ENCODE assay signal across 14 cellular contexts in the genomic region with DNA sequence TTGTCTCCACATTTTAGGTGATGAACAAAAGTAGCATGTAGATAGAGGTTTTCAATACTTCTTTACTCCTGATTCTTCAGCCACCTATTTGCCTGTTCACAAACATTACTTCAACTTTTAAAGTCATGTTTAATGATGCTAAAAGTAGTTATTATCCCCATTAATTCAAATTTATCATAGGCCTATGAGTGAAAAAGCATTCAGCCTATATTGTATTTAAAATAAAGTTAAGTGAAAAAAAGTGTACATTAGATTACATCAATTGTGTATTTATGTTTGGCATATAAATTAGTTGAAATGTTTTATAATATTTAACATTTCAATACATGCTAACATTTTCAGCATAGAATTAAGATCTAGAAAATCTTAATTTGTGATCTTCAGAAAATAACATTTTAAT. TPM values are rescaled to one million over a fixed set of nuclear protein-coding genes. Genes with fewer than 3 reads are reported as not detected.
DNase-seq lines count a peak whose midpoint lies in the region; ATAC-seq and TF ChIP-seq lines count a peak whose summit lies in the region.
"Had no signal": no experiment of that assay in that cellular context is flagged by ENCODE, and none has a peak within 500 bp of the region (broad histone marks: within the 10 kb centered on the region; RNA-seq: fewer than 3 reads in every experiment).

No MANE protein-coding gene starts in this region.

- H3K27ac ChIP-seq in DND-41 (ENCODE audit: low read length): peak overlapping the region; percentile 96; the same call in 1 of the 2 replicates
- H3K27ac ChIP-seq in SK-N-MC: peak overlapping the region; percentile 73; the same call in 1 of the 2 replicates
- peak overlapping the region; percentile 86 for H3K27ac ChIP-seq in muscle layer of duodenum (ENCODE audit: low read length)

- H3K36me3 ChIP-seq in BE2C: no peaks in the 10 kb centered on the region
- H3K36me3 ChIP-seq in DND-41 (ENCODE audit: insufficient read depth, low read length): no peaks in the 10 kb centered on the region; the same call in 1 of the 2 replicates
- no peaks in the 10 kb centered on the region for H3K36me3 ChIP-seq in SK-N-MC (ENCODE audit: insufficient read depth, low read length)
- no peaks in the 10 kb centered on the region for H3K36me3 ChIP-seq in muscle layer of duodenum (ENCODE audit: control insufficient read depth in 1 of 2, insufficient read depth in 2 of 2, low read length in 2 of 2)

- peaks cover 100% of the 10 kb centered on the region for H3K79me2 ChIP-seq in DND-41 (ENCODE audit: insufficient read depth, low read length)

- H3K4me3 ChIP-seq in BE2C (ENCODE audit: low read depth, low read length) (peak overlapping the region; percentile 78), DND-41 (ENCODE audit: low read depth in 1 of 2, low read length in 2 of 2) (peak overlapping the region in 1 of 2 experiments; percentile 81; a peak in 1 of 4 replicates), SK-N-MC (peak overlapping the region; percentile 88), muscle layer of duodenum (ENCODE audit: low read depth in 1 of 2, low read length in 2 of 2) (no peak overlapping the region)

- ATAC-seq in DND-41 (ENCODE audit: insufficient read depth, low read depth): no peak
- no peak for ATAC-seq in GM18873 (IDR thresholded peaks at IDR 0.05; ENCODE audit: low FRiP score, unreplicated experiment)
- ATAC-seq in HG03280 (IDR thresholded peaks at IDR 0.05; ENCODE audit: unreplicated experiment): no peak

- H2AFZ ChIP-seq in DND-41 (ENCODE audit: low read depth, low read length): no peak overlapping the region

- DNase-seq in BE2C (no peak), DND-41 (no peak), SK-N-MC (ENCODE audit: low read depth, low spot score) (no peak), hepatic stellate cell (ENCODE audit: low spot score) (no peak)
- DNase-seq: activated CD4-positive, CD25-positive, alpha-beta regulatory T cell treated with anti-CD3 and anti-CD28 coated beads, Interleukin-2, amount 50 U/mL, for 72 hours; activated CD8-positive, alpha-beta memory T cell treated with anti-CD3 and anti-CD28 coated beads, Interleukin-2, amount 50 U/mL, for 4 hours; activated naive CD4-positive, alpha-beta T cell treated with anti-CD3 and anti-CD28 coated beads, Interleukin-2, amount 10 ng/mL, durations not matched to agents 7 days and 5 days; endodermal cell; HCEC 1CT; NCI-H226; stimulated activated CD4-positive, alpha-beta T cell treated with anti-CD3 and anti-CD28 coated beads, Interleukin-1b, Interleukin-23, amount 100 ng/mL, for 48 hours had no signal

- no peak for TF ChIP-seq CTCF in BE2C (IDR thresholded peaks at IDR 0.05; ENCODE audit: low read depth, low read length)
- TF ChIP-seq CTCF in DND-41 (IDR thresholded peaks at IDR 0.05; ENCODE audit: borderline replicate concordance, extremely low read depth, low read length, poor library complexity, severe bottlenecking): no peak

- H3K9me3 ChIP-seq in BE2C: no peaks in the 10 kb centered on the region
- H3K9me3 ChIP-seq in DND-41 (ENCODE audit: insufficient read depth, low read length, severe bottlenecking): no peaks in the 10 kb centered on the region
- H3K9me3 ChIP-seq in SK-N-MC (ENCODE audit: low read depth, low read length): no peaks in the 10 kb centered on the region
- no peaks in the 10 kb centered on the region for H3K9me3 ChIP-seq in muscle layer of duodenum (ENCODE audit: control insufficient read depth in 1 of 2, low read length in 2 of 2)

- H3K27me3 ChIP-seq in BE2C (no peaks in the 10 kb centered on the region), DND-41 (ENCODE audit: insufficient read depth, low read length, poor library complexity) (no peaks in the 10 kb centered on the region), muscle layer of duodenum (ENCODE audit: low read depth, low read length) (peaks cover 8% of the 10 kb centered on the region)

- H3K9ac ChIP-seq in DND-41 (ENCODE audit: low read depth, low read length) (peak overlapping the region; percentile 100), SK-N-MC (ENCODE audit: insufficient read length) (peak overlapping the region; percentile 98)

- H3K4me1 ChIP-seq in BE2C: no peaks in the 10 kb centered on the region
- H3K4me1 ChIP-seq in DND-41 (ENCODE audit: insufficient read depth, low read length): peaks cover 65% of the 10 kb centered on the region
- peaks cover 0 to 3% of the 10 kb centered on the region in 2 donors for H3K4me1 ChIP-seq in muscle layer of duodenum (ENCODE audit: control insufficient read depth in 1 of 2, insufficient read depth in 2 of 2, low read length in 2 of 2)

- H4K20me1 ChIP-seq in DND-41 (ENCODE audit: insufficient read depth, low read length): peaks cover 7% of the 10 kb centered on the region; the same call in 1 of the 2 replicates

- peak overlapping the region; percentile 62 for H3K4me2 ChIP-seq in DND-41 (ENCODE audit: insufficient read depth, low read length)

RNA-seq across cellular contexts. Expression of gene CDKN2C, which starts 10.5 kb away (rescaled TPM):
- 60.6 TPM for polyA plus RNA-seq in BE2C (2012; ENCODE audit: insufficient read depth, insufficient read length, low read depth)

RNA-seq across cellular contexts. Expression of gene FAF1, which starts 20.4 kb away (rescaled TPM):
- 29.0 TPM for polyA plus RNA-seq in BE2C (2012; ENCODE audit: insufficient read depth, insufficient read length, low read depth)

Comparison
In these comparisons a context has a peak if more than half of its experiments do, and no peak if none do; other contexts are left out.
1. H3K4me3 ChIP-seq: peak in BE2C (single experiment) and SK-N-MC (single experiment); none in muscle layer of duodenum (0 of 2).
2. Peak in every context shown above with its lines, with median percentiles within 50 percentile points of each other: H3K27ac ChIP-seq.